Comparison of ENCODE assay signal across 9 cellular contexts in genomic region chr10:91597397-91597881, GRCh38. TPM values are rescaled to one million over a fixed set of nuclear protein-coding genes. Genes with fewer than 3 reads are reported as not detected.
DNase-seq lines count a peak whose midpoint lies in the region; ATAC-seq and TF ChIP-seq lines count a peak whose summit lies in the region.
"Had no signal": no experiment of that assay in that cellular context is flagged by ENCODE, and none has a peak within 500 bp of the region (broad histone marks: within the 10 kb centered on the region; RNA-seq: fewer than 3 reads in every experiment).

No MANE protein-coding gene starts in this region.

- H3K9ac ChIP-seq in adipocyte (ENCODE audit: low read length) = no peak overlapping the region
- peak overlapping the region; percentile 70 for H3K9ac ChIP-seq in skeletal muscle satellite cell (ENCODE audit: low read depth, low read length)

- peak; percentile 33 for DNase-seq in adipocyte (ENCODE audit: low read depth)
- DNase-seq in heart left ventricle = no peak
- no peak for DNase-seq in SK-N-DZ (ENCODE audit: low spot score)
- DNase-seq in NCI-H187 (lab: John Stamatoyannopoulos, UW) = no peak
- DNase-seq in KBM-7 = no peak
- no peak for DNase-seq in inferior parietal cortex (ENCODE audit: extremely low spot score)
- DNase-seq: activated naive CD4-positive, alpha-beta T cell treated with Interleukin-2 at 50 U/mL for 16 hours had no signal

- no peak for TF ChIP-seq RAD21 in Ishikawa (IDR thresholded peaks at IDR 0.05; ENCODE audit: low read depth)

- no peak for TF ChIP-seq POLR2A in heart left ventricle (IDR thresholded peaks at IDR 0.05)

- peak overlapping the region in 9 of 12 donors; percentile 2 to 75 (median 47) for H3K27ac ChIP-seq in heart left ventricle

- no peak for TF ChIP-seq CTCF in heart left ventricle (IDR thresholded peaks at IDR 0.05)

- H3K9me3 ChIP-seq in adipocyte (ENCODE audit: control insufficient read depth, low read length) = no peaks in the 10 kb centered on the region
- no peaks in the 10 kb centered on the region for H3K9me3 ChIP-seq in heart left ventricle
- no peaks in the 10 kb centered on the region for H3K9me3 ChIP-seq in skeletal muscle satellite cell (replicated peaks; ENCODE audit: low read length)

- H3K36me3 ChIP-seq in adipocyte (ENCODE audit: control insufficient read depth, insufficient read depth, low read length, severe bottlenecking) (no peaks in the 10 kb centered on the region), heart left ventricle (no peaks in the 10 kb centered on the region), skeletal muscle satellite cell (ENCODE audit: insufficient read depth, low read length) (no peaks in the 10 kb centered on the region)

- peaks cover 27% of the 10 kb centered on the region for H3K4me1 ChIP-seq in adipocyte (ENCODE audit: control insufficient read depth, insufficient read depth, low read length)
- H3K4me1 ChIP-seq in heart left ventricle = peaks cover 0 to 53% (median 27%) of the 10 kb centered on the region in 12 donors
- H3K4me1 ChIP-seq in skeletal muscle satellite cell (ENCODE audit: control insufficient read depth, insufficient read depth, low read length) = peaks cover 44% of the 10 kb centered on the region

- in situ Hi-C loops in KBM-7 (cut with MboI; ENCODE audit: low pct_unique_long_range_greater_than_20kb, low sequenced_read_pairs) = no loop called here

- intact Hi-C loops in heart left ventricle (cut with DNase I) = loop anchor here in 1 of 10 donors (5.0 kb wide), 1 partner anchor 35 kb away; the partner anchor contains the start of gene PPP1R3C

- no peak overlapping the region for H3K4me3 ChIP-seq in adipocyte (ENCODE audit: low read length)
- no peak overlapping the region for H3K4me3 ChIP-seq in heart left ventricle
- no peak overlapping the region for H3K4me3 ChIP-seq in skeletal muscle satellite cell (ENCODE audit: low read length)

- H3K27me3 ChIP-seq in adipocyte (replicated peaks; ENCODE audit: control insufficient read depth, insufficient read depth, low read length) = no peaks in the 10 kb centered on the region
- H3K27me3 ChIP-seq in heart left ventricle = no peaks in the 10 kb centered on the region
- no peaks in the 10 kb centered on the region for H3K27me3 ChIP-seq in skeletal muscle satellite cell (ENCODE audit: control insufficient read depth, insufficient read depth, low read length)

- no peak for TF ChIP-seq EP300 in Ishikawa (IDR thresholded peaks at IDR 0.05; ENCODE audit: borderline replicate concordance)

- H3K4me2 ChIP-seq in skeletal muscle satellite cell (ENCODE audit: low read length) = peak overlapping the region; percentile 17

- ATAC-seq in heart left ventricle = peak; percentile 21 to 64 (median 35)

- 13 to 39% (median 33%) methylated on average over 6 to 7 of the region's 7 CpGs for WGBS in heart left ventricle, 4 donors

TF ChIP-seq in Ishikawa, 13 proteins besides CTCF, POLR2A, EP300 and RAD21:
- TF ChIP-seq EGR1 (IDR thresholded peaks at IDR 0.05) = no peak
- peak; percentile 65; the same call in 1 of the 2 replicates for TF ChIP-seq NFIC (IDR thresholded peaks at IDR 0.05)
- TF ChIP-seq MAX (IDR thresholded peaks at IDR 0.05) = no peak

RNA-seq across cellular contexts. Expression of gene PPP1R3C, which starts 35.4 kb away (rescaled TPM):
- 100 to 1,000 TPM in 7 of 9 donors, 10 to 100 TPM in 2; 38.0 to 270 (median 150) TPM for total RNA-seq in heart left ventricle
- polyA plus RNA-seq in heart left ventricle = 10 to 100 TPM; 35.4 to 82.6 TPM
- total RNA-seq in skeletal muscle satellite cell (2012; rRNA removed) = 29.4 and 41.3 TPM in 2 replicates
- 2.0 and 2.1 TPM in 2 replicates for polyA plus RNA-seq in SK-N-DZ (2014; cell fraction: cytosol; rRNA removed)
- 0.66 and 1.3 TPM in 2 replicates for polyA plus RNA-seq in SK-N-DZ (2014; cell fraction: nucleus; rRNA removed)
